1 cellular context compared by ENCODE assay signal in genomic region chr11:124644426-124645280, GRCh38.
A peak's percentile ranks its signal among the peaks of the same experiment; 100 is the strongest.
TF ChIP-seq lines count a peak whose summit lies in the region.

No MANE protein-coding gene starts in this region.

TF ChIP-seq in SK-N-SH, 30 proteins besides CTCF, POLR2A, EP300 and RAD21 (continued from another document):
- TF ChIP-seq USF2 (IDR thresholded peaks at IDR 0.05; ENCODE audit: borderline replicate concordance, low read depth, low read length), result no peak
- no peak for TF ChIP-seq FOXJ3 (CRISPR knock-in tag; IDR thresholded peaks at IDR 0.05)
- TF ChIP-seq POLR2AphosphoS5 (IDR thresholded peaks at IDR 0.05; ENCODE audit: low read depth, low read length), result no peak
- TF ChIP-seq YY1 (IDR thresholded peaks at IDR 0.05; ENCODE audit: low read depth), result peak; percentile 43; the same call in 1 of the 2 replicates
- TF ChIP-seq SIN3A (IDR thresholded peaks at IDR 0.05; ENCODE audit: borderline replicate concordance, low read depth, low read length), result no peak
- peak; percentile 49; the same call in 1 of the 2 replicates for TF ChIP-seq MXI1 (IDR thresholded peaks at IDR 0.05; ENCODE audit: low read depth, low read length)
- TF ChIP-seq USF1 (IDR thresholded peaks at IDR 0.05; ENCODE audit: borderline replicate concordance, low read depth), result no peak
- TF ChIP-seq RCOR1 (IDR thresholded peaks at IDR 0.05; ENCODE audit: low read length), result no peak; the same call in 1 of the 2 replicates
- TF ChIP-seq RXRA (IDR thresholded peaks at IDR 0.05; ENCODE audit: borderline replicate concordance, low read depth), result no peak
- TF ChIP-seq REST (IDR thresholded peaks at IDR 0.05; ENCODE audit: low read depth, low read length), result no peak
- no peak for TF ChIP-seq GABPA (IDR thresholded peaks at IDR 0.05; ENCODE audit: low read depth)
- no peak for TF ChIP-seq JUND (IDR thresholded peaks at IDR 0.05)
- no peak for TF ChIP-seq FOSL2 (IDR thresholded peaks at IDR 0.05; ENCODE audit: borderline replicate concordance, low read depth)
- no peak for TF ChIP-seq MEF2A (IDR thresholded peaks at IDR 0.05; ENCODE audit: borderline replicate concordance, low read depth)
- TF ChIP-seq TCF12 (IDR thresholded peaks at IDR 0.05), result no peak
TF ChIP-seq in SK-N-SH: peak in this region for 4.
